10 cellular contexts compared by ENCODE assay signal in the genomic region with DNA sequence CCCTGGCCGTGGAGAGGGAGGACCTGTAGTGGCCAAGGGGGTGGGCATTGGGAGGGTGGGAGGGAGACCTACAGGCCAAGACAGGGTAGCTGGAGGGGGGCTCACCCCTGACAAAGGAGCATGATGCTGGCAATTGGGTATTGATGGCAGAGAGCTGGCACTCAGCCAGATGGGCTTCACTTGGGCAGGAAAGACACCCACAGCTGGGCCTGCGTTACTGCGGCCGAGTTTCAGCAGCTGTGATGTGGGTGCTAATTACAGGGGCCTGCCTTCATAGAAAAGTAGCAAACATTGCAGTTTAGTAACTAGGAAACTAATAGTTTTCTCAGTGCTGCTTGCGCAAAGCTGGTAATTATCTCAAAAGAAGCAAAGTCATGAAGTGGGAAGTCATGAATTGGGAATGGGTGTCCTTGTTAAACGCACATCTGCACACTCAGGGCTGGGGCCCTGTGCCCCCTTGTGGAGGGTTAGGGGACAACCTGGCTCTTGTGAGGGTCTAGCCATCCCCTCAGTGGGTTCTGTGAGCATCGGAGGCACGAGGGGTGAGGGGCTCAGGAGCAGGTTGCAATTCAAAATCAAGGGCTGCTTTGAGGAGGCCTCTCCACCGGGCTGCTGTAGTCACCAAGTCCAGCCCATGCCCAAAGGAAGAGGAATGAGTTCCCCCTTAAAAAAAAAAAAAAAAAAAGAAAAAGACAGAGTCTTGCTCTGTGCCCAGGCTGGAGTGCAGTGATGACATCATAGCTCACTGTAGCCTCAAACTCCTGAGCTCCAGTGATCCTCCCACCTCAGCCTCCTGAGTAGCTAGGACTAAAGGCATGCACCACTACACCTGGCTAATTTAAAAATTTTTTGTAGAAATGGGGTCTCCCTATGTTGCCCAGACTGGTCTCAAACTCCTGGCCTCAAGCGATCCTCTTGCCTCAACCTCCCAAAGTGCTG.
DNase-seq lines count a peak whose midpoint lies in the region; ATAC-seq and TF ChIP-seq lines count a peak whose summit lies in the region.
"Had no signal": no experiment of that assay in that cellular context is flagged by ENCODE, and none has a peak within 500 bp of the region (broad histone marks: within the 10 kb centered on the region; RNA-seq: fewer than 3 reads in every experiment).

No MANE protein-coding gene starts in this region.

- peak; percentile 36; the same call in 1 of the 2 replicates for TF ChIP-seq CTCF in WI38 (IDR thresholded peaks at IDR 0.05; ENCODE audit: low read depth, low read length)

- DNase-seq in ELR (ENCODE audit: low read depth) = peak; percentile 40
- DNase-seq in midbrain (lab: John Stamatoyannopoulos, UW) = peak; percentile 26
- no peak for DNase-seq in GM19240 (ENCODE audit: insufficient read length, low spot score)
- DNase-seq in kidney glomerular epithelial cell (lab: John Stamatoyannopoulos, UW) = no peak
- no peak for DNase-seq in NCI-H1436 treated with DMSO at 0.1 percent for 48 hours (lab: John Stamatoyannopoulos, UW)
- DNase-seq: T1000 had no signal

- ATAC-seq in HG02870 (IDR thresholded peaks at IDR 0.05; ENCODE audit: unreplicated experiment) = no peak

- TF ChIP-seq RAD21 in Ishikawa (IDR thresholded peaks at IDR 0.05; ENCODE audit: low read depth) = no peak

- no peak overlapping the region for H3K4me3 ChIP-seq in WI38 (ENCODE audit: low read depth, low read length)
- H3K4me3 ChIP-seq: ascending aorta had no signal

- TF ChIP-seq EP300 in Ishikawa (IDR thresholded peaks at IDR 0.05; ENCODE audit: borderline replicate concordance) = no peak

TF ChIP-seq in Ishikawa, 13 proteins besides CTCF, POLR2A, EP300 and RAD21:
- TF ChIP-seq NFIC (IDR thresholded peaks at IDR 0.05) (peak; percentile 50), TAF1 (IDR thresholded peaks at IDR 0.05; ENCODE audit: low read depth) (no peak)

Comparison
In these comparisons a context has a peak if more than half of its experiments do, and no peak if none do; other contexts are left out.
1. DNase-seq: peak in ELR (single experiment) and midbrain (single experiment); none in GM19240 (single experiment), kidney glomerular epithelial cell (single experiment) and NCI-H1436 treated with DMSO at 0.1 percent for 48 hours (single experiment).